16 cellular contexts compared by ENCODE assay signal in genomic region chr6:8195714-8196104, GRCh38.
"Had no signal": no experiment of that assay in that cellular context is flagged by ENCODE, and none has a peak within 500 bp of the region (broad histone marks: within the 10 kb centered on the region; RNA-seq: fewer than 3 reads in every experiment).

No MANE protein-coding gene starts in this region.

- H3K27me3 ChIP-seq: colonic mucosa, left lung had no signal

- H3K4me3 ChIP-seq: colonic mucosa, heart left ventricle, left lung, mucosa of descending colon had no signal

- H3K36me3 Mint-ChIP-seq: activated naive CD8-positive, alpha-beta T cell treated with anti-CD3 and anti-CD28 coated beads, Interleukin-2, amount 10 ng/mL, durations not matched to agents 7 days and 5 days; naive B cell; stimulated activated naive B cell treated with anti-CD40 and anti-IgM and Interleukin-4, amounts not matched to agents 10 μg/mL and 1 μg/mL and 100 μg/mL, for 72 hours; WTC11 had no signal

- H3K9me3 ChIP-seq: colonic mucosa, left lung, mucosa of descending colon had no signal

- DNase-seq: activated CD8-positive, alpha-beta T cell treated with anti-CD3 and anti-CD28 coated beads for 36 hours; activated naive CD4-positive, alpha-beta T cell treated with Interleukin-2 at 50 U/mL for 16 hours; activated naive CD8-positive, alpha-beta T cell treated with anti-CD3 and anti-CD28 coated beads, Interleukin-2, amount 10 ng/mL, durations not matched to agents 7 days and 5 days; activated T-cell treated with anti-CD3 and anti-CD28 coated beads, Interleukin-2, amount 50 U/mL, for 1 hour; amygdala; caudate nucleus; colonic mucosa; heart left ventricle; left lung; mucosa of descending colon; naive B cell; nucleus accumbens; stimulated activated naive B cell treated with anti-CD40 and anti-IgM and Interleukin-4, amounts not matched to agents 10 μg/mL and 1 μg/mL and 100 μg/mL, for 72 hours had no signal

- H3K4me3 Mint-ChIP-seq: activated CD4-positive, alpha-beta T cell treated with anti-CD3 and anti-CD28 coated beads for 36 hours; activated CD8-positive, alpha-beta T cell treated with anti-CD3 and anti-CD28 coated beads for 36 hours; activated naive CD8-positive, alpha-beta T cell treated with anti-CD3 and anti-CD28 coated beads, Interleukin-2, amount 10 ng/mL, durations not matched to agents 7 days and 5 days; activated T-helper 17 cell treated with anti-CD3 and anti-CD28 coated beads, Interleukin-2, amount 50 U/mL, for 72 hours; naive B cell; stimulated activated naive B cell treated with anti-CD40 and anti-IgM and Interleukin-4, amounts not matched to agents 10 μg/mL and 1 μg/mL and 100 μg/mL, for 72 hours; WTC11 had no signal

- H3K27ac ChIP-seq: colonic mucosa, heart left ventricle, left lung had no signal

- H3K4me1 ChIP-seq: colonic mucosa, heart left ventricle, left lung had no signal

- H3K9me3 Mint-ChIP-seq: activated CD8-positive, alpha-beta T cell treated with anti-CD3 and anti-CD28 coated beads for 36 hours; activated naive CD8-positive, alpha-beta T cell treated with anti-CD3 and anti-CD28 coated beads, Interleukin-2, amount 10 ng/mL, durations not matched to agents 7 days and 5 days; activated T-helper 17 cell treated with anti-CD3 and anti-CD28 coated beads, Interleukin-2, amount 50 U/mL, for 72 hours had no signal

- H3K4me1 Mint-ChIP-seq: activated CD4-positive, alpha-beta T cell treated with anti-CD3 and anti-CD28 coated beads for 36 hours; activated naive CD8-positive, alpha-beta T cell treated with anti-CD3 and anti-CD28 coated beads, Interleukin-2, amount 10 ng/mL, durations not matched to agents 7 days and 5 days; activated T-helper 17 cell treated with anti-CD3 and anti-CD28 coated beads, Interleukin-2, amount 50 U/mL, for 72 hours; naive B cell; stimulated activated naive B cell treated with anti-CD40 and anti-IgM and Interleukin-4, amounts not matched to agents 10 μg/mL and 1 μg/mL and 100 μg/mL, for 72 hours had no signal

- H3K36me3 ChIP-seq: colonic mucosa, heart left ventricle, left lung had no signal

- H3K27ac Mint-ChIP-seq: activated CD4-positive, alpha-beta T cell treated with anti-CD3 and anti-CD28 coated beads for 36 hours; activated CD8-positive, alpha-beta T cell treated with anti-CD3 and anti-CD28 coated beads for 36 hours; activated naive CD8-positive, alpha-beta T cell treated with anti-CD3 and anti-CD28 coated beads, Interleukin-2, amount 10 ng/mL, durations not matched to agents 7 days and 5 days; activated T-helper 17 cell treated with anti-CD3 and anti-CD28 coated beads, Interleukin-2, amount 50 U/mL, for 72 hours; naive B cell; stimulated activated naive B cell treated with anti-CD40 and anti-IgM and Interleukin-4, amounts not matched to agents 10 μg/mL and 1 μg/mL and 100 μg/mL, for 72 hours; WTC11 had no signal

- ATAC-seq: activated CD4-positive, alpha-beta T cell treated with anti-CD3 and anti-CD28 coated beads for 36 hours; activated CD8-positive, alpha-beta T cell treated with anti-CD3 and anti-CD28 coated beads for 36 hours; activated T-helper 17 cell treated with anti-CD3 and anti-CD28 coated beads, Interleukin-2, amount 50 U/mL, for 72 hours; heart left ventricle; left lung; mucosa of descending colon; stimulated activated naive B cell treated with anti-CD40 and anti-IgM and Interleukin-4, amounts not matched to agents 10 μg/mL and 1 μg/mL and 100 μg/mL, for 72 hours had no signal
